3 cellular contexts compared by ENCODE assay signal in the genomic region with DNA sequence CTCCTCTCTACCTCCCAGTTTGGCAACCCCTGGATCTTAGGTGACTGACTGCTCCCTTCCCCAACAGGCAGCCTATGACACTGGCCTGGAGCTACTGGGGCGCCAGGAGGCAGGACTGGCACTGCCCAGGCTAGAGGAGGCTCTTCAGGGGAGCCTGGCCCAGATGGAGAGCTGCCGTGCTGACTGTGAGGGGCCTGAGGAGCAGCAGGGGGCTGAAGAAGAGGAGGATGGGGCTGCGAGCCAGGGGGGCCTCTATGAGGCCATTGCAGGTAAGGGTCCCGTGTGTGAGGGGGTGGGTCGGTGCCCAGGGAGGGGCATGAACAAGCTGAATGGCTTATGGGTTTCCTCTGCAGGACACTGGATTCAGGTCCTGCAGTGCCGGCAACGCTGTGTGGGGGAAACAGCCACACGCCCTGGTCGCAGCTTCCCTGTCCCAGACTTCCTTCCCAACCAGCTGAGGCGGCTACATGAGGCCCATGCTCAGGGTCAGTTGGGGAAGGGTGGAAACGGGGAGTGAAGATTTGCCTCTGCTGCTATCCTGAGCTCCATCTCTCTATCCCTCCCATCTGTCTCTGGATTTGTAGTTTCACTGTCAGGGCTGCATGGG.
TF ChIP-seq lines count a peak whose summit lies in the region.

No MANE protein-coding gene starts in this region.

TF ChIP-seq in SK-N-SH, 30 proteins besides CTCF, POLR2A, EP300 and RAD21:
- TF ChIP-seq SMC3 (IDR thresholded peaks at IDR 0.05; ENCODE audit: low read depth, low read length) = no peak
- no peak for TF ChIP-seq TAF1 (IDR thresholded peaks at IDR 0.05; ENCODE audit: borderline replicate concordance, low read depth, low read length)
- no peak for TF ChIP-seq FOSL2 (IDR thresholded peaks at IDR 0.05; ENCODE audit: borderline replicate concordance, low read depth)
- no peak for TF ChIP-seq NFIC (IDR thresholded peaks at IDR 0.05; ENCODE audit: borderline replicate concordance)
- no peak for TF ChIP-seq GATA2 (CRISPR knock-in tag; IDR thresholded peaks at IDR 0.05)
- no peak for TF ChIP-seq YY1 (IDR thresholded peaks at IDR 0.05; ENCODE audit: low read depth)
- TF ChIP-seq, protein P1, sequence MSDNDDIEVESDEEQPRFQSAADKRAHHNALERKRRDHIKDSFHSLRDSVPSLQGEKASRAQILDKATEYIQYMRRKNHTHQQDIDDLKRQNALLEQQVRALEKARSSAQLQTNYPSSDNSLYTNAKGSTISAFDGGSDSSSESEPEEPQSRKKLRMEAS (IDR thresholded peaks at IDR 0.05; ENCODE audit: low read depth) = no peak
- TF ChIP-seq, protein P2, sequence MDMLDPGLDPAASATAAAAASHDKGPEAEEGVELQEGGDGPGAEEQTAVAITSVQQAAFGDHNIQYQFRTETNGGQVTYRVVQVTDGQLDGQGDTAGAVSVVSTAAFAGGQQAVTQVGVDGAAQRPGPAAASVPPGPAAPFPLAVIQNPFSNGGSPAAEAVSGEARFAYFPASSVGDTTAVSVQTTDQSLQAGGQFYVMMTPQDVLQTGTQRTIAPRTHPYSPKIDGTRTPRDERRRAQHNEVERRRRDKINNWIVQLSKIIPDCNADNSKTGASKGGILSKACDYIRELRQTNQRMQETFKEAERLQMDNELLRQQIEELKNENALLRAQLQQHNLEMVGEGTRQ (IDR thresholded peaks at IDR 0.05; ENCODE audit: borderline replicate concordance, low read depth, low read length) = no peak
- no peak for TF ChIP-seq NRF1 (IDR thresholded peaks at IDR 0.05; ENCODE audit: low read depth, low read length)
- TF ChIP-seq EZH2phosphoT487 (IDR thresholded peaks at IDR 0.05; ENCODE audit: borderline replicate concordance, low read depth) = no peak
- TF ChIP-seq RCOR1 (IDR thresholded peaks at IDR 0.05; ENCODE audit: low read length) = no peak

TF ChIP-seq in SK-N-SH treated with all-trans-retinoic acid at 6 μM for 48 hours, 23 proteins besides CTCF, POLR2A, EP300 and RAD21:
- TF ChIP-seq TOX (CRISPR knock-in tag; IDR thresholded peaks at IDR 0.05; ENCODE audit: borderline replicate concordance) = no peak
- no peak for TF ChIP-seq ARNTL (CRISPR knock-in tag; IDR thresholded peaks at IDR 0.05; ENCODE audit: borderline replicate concordance, low read depth)
- no peak for TF ChIP-seq GLIS3 (CRISPR knock-in tag; IDR thresholded peaks at IDR 0.05)
- no peak for TF ChIP-seq PPARA (CRISPR knock-in tag; IDR thresholded peaks at IDR 0.05; ENCODE audit: borderline replicate concordance)
- no peak for TF ChIP-seq ZNF70 (CRISPR knock-in tag; IDR thresholded peaks at IDR 0.05)
- no peak for TF ChIP-seq ISL1 (CRISPR knock-in tag; IDR thresholded peaks at IDR 0.05)
- no peak for TF ChIP-seq SNAI2 (CRISPR knock-in tag; IDR thresholded peaks at IDR 0.05)
- TF ChIP-seq ZC3H10 (CRISPR knock-in tag; IDR thresholded peaks at IDR 0.05) = no peak
- no peak for TF ChIP-seq ZNF8 (CRISPR knock-in tag; IDR thresholded peaks at IDR 0.05)
- no peak for TF ChIP-seq TCF4 (CRISPR knock-in tag; IDR thresholded peaks at IDR 0.05; ENCODE audit: borderline replicate concordance)
- TF ChIP-seq, protein P3, sequence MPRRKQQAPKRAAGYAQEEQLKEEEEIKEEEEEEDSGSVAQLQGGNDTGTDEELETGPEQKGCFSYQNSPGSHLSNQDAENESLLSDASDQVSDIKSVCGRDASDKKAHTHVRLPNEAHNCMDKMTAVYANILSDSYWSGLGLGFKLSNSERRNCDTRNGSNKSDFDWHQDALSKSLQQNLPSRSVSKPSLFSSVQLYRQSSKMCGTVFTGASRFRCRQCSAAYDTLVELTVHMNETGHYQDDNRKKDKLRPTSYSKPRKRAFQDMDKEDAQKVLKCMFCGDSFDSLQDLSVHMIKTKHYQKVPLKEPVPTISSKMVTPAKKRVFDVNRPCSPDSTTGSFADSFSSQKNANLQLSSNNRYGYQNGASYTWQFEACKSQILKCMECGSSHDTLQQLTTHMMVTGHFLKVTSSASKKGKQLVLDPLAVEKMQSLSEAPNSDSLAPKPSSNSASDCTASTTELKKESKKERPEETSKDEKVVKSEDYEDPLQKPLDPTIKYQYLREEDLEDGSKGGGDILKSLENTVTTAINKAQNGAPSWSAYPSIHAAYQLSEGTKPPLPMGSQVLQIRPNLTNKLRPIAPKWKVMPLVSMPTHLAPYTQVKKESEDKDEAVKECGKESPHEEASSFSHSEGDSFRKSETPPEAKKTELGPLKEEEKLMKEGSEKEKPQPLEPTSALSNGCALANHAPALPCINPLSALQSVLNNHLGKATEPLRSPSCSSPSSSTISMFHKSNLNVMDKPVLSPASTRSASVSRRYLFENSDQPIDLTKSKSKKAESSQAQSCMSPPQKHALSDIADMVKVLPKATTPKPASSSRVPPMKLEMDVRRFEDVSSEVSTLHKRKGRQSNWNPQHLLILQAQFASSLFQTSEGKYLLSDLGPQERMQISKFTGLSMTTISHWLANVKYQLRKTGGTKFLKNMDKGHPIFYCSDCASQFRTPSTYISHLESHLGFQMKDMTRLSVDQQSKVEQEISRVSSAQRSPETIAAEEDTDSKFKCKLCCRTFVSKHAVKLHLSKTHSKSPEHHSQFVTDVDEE (CRISPR knock-in tag; IDR thresholded peaks at IDR 0.05) = no peak
- no peak for TF ChIP-seq ZFP30 (CRISPR knock-in tag; IDR thresholded peaks at IDR 0.05)
- no peak for TF ChIP-seq BACH2 (CRISPR knock-in tag; IDR thresholded peaks at IDR 0.05; ENCODE audit: borderline replicate concordance)
- TF ChIP-seq RARB (CRISPR knock-in tag; IDR thresholded peaks at IDR 0.05) = no peak
- TF ChIP-seq ZFP3 (CRISPR knock-in tag; IDR thresholded peaks at IDR 0.05) = no peak
- TF ChIP-seq OSR1 (CRISPR knock-in tag; IDR thresholded peaks at IDR 0.05) = no peak
- TF ChIP-seq, protein P4, sequence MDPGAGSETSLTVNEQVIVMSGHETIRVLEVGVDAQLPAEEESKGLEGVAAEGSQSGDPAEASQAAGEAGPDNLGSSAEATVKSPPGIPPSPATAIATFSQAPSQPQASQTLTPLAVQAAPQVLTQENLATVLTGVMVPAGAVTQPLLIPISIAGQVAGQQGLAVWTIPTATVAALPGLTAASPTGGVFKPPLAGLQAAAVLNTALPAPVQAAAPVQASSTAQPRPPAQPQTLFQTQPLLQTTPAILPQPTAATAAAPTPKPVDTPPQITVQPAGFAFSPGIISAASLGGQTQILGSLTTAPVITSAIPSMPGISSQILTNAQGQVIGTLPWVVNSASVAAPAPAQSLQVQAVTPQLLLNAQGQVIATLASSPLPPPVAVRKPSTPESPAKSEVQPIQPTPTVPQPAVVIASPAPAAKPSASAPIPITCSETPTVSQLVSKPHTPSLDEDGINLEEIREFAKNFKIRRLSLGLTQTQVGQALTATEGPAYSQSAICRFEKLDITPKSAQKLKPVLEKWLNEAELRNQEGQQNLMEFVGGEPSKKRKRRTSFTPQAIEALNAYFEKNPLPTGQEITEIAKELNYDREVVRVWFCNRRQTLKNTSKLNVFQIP (CRISPR knock-in tag; IDR thresholded peaks at IDR 0.05; ENCODE audit: borderline replicate concordance, low read depth) = no peak
- no peak for TF ChIP-seq ZNF565 (CRISPR knock-in tag; conservative IDR thresholded peaks at IDR 0.05; ENCODE audit: low read depth)
- no peak for TF ChIP-seq CSDC2 (CRISPR knock-in tag; IDR thresholded peaks at IDR 0.05)
- TF ChIP-seq ESRRG (CRISPR knock-in tag; IDR thresholded peaks at IDR 0.05) = no peak

TF ChIP-seq in H1, 55 proteins besides CTCF, POLR2A, EP300 and RAD21:
- TF ChIP-seq SP2 (IDR thresholded peaks at IDR 0.05; ENCODE audit: low read length) (no peak), JUN (IDR thresholded peaks at IDR 0.05; ENCODE audit: low read depth, low read length) (no peak), CREB1 (IDR thresholded peaks at IDR 0.05) (no peak), RBBP5 (IDR thresholded peaks at IDR 0.05; ENCODE audit: borderline replicate concordance, low read depth, low read length) (no peak), EZH2 (IDR thresholded peaks at IDR 0.05; ENCODE audit: low read depth, low read length, severe bottlenecking) (no peak), ZNF274 (IDR thresholded peaks at IDR 0.05; ENCODE audit: borderline replicate concordance, extremely low read depth, low read length) (no peak)
- TF ChIP-seq, protein P5, sequence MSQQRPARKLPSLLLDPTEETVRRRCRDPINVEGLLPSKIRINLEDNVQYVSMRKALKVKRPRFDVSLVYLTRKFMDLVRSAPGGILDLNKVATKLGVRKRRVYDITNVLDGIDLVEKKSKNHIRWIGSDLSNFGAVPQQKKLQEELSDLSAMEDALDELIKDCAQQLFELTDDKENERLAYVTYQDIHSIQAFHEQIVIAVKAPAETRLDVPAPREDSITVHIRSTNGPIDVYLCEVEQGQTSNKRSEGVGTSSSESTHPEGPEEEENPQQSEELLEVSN (IDR thresholded peaks at IDR 0.05) = no peak
- TF ChIP-seq, protein P2 (IDR thresholded peaks at IDR 0.05; ENCODE audit: low read length) = no peak
